Comparison of ENCODE assay signal across 8 cellular contexts in genomic region chr4:82561745-82562552, GRCh38. TPM values are rescaled to one million over a fixed set of nuclear protein-coding genes. Genes with fewer than 3 reads are reported as not detected.
DNase-seq lines count a peak whose midpoint lies in the region; ATAC-seq lines count a peak whose summit lies in the region.

TMEM150C (minus strand) TSS chr4:82561988; CDS start chr4:82504657, 57,331 bp downstream.

- peak within 1 kb of the TSS; percentile 70 for H3K4me3 Mint-ChIP-seq in activated CD4-positive, alpha-beta T cell treated with anti-CD3 and anti-CD28 coated beads, Interleukin-2, amount 10 ng/mL, durations not matched to agents 7 days and 5 days

- peak; percentile 79 for ATAC-seq in left lobe of liver
- no peak for ATAC-seq in HG02870 (IDR thresholded peaks at IDR 0.05; ENCODE audit: unreplicated experiment)

- POLR2A ChIA-PET in activated CD4-positive, alpha-beta T cell treated with anti-CD3 and anti-CD28 coated beads, Interleukin-2, amount 10 ng/mL, durations not matched to agents 7 days and 5 days (lab: Charles Lee) = no interaction called here

- peaks cover 7 to 15% of the 10 kb centered on the region in 2 donors for H3K27me3 ChIP-seq in stomach smooth muscle (ENCODE audit: control insufficient read depth in 1 of 2, insufficient read depth in 2 of 2, low read length in 2 of 2)

- peaks cover 6% of the 10 kb centered on the region for H3K36me3 Mint-ChIP-seq in activated CD4-positive, alpha-beta T cell treated with anti-CD3 and anti-CD28 coated beads, Interleukin-2, amount 10 ng/mL, durations not matched to agents 7 days and 5 days (ENCODE audit: low read depth)

- no peak within 1 kb of the TSS for H3K9ac ChIP-seq in stomach smooth muscle (ENCODE audit: low read length in 2 of 2)

- DNase-seq in activated CD4-positive, alpha-beta T cell treated with anti-CD3 and anti-CD28 coated beads, Interleukin-2, amount 10 ng/mL, durations not matched to agents 7 days and 5 days = no peak
- no peak for DNase-seq in activated CD4-positive, alpha-beta T cell treated with anti-CD3 and anti-CD28 coated beads, Interleukin-2, amount 50 U/mL, for 4 hours
- DNase-seq in NCI-H510A (lab: John Stamatoyannopoulos, UW) (peak; percentile 36), cerebellar cortex (ENCODE audit: low spot score) (peak; percentile 14), left lobe of liver (ENCODE audit: low spot score) (peak; percentile 58), dedifferentiated amniotic fluid mesenchymal stem cell (ENCODE audit: extremely low spot score) (no peak)

- H3K27ac ChIP-seq in stomach smooth muscle (ENCODE audit: low read length) = no peak within 1 kb of the TSS

- no peaks in the 10 kb centered on the region for H3K9me3 ChIP-seq in stomach smooth muscle (ENCODE audit: control insufficient read depth in 2 of 2, low read length in 2 of 2)

- H3K36me3 ChIP-seq in stomach smooth muscle (ENCODE audit: control insufficient read depth in 2 of 2, insufficient read depth in 2 of 2, low read length in 2 of 2) = no peaks in the 10 kb centered on the region

- no peaks in the 10 kb centered on the region for H3K9me3 Mint-ChIP-seq in activated CD4-positive, alpha-beta T cell treated with anti-CD3 and anti-CD28 coated beads, Interleukin-2, amount 10 ng/mL, durations not matched to agents 7 days and 5 days

- H3K27me3 Mint-ChIP-seq in activated CD4-positive, alpha-beta T cell treated with anti-CD3 and anti-CD28 coated beads, Interleukin-2, amount 10 ng/mL, durations not matched to agents 7 days and 5 days = peaks cover 64% of the 10 kb centered on the region

- H3K4me1 Mint-ChIP-seq in activated CD4-positive, alpha-beta T cell treated with anti-CD3 and anti-CD28 coated beads, Interleukin-2, amount 10 ng/mL, durations not matched to agents 7 days and 5 days = peaks cover 10% of the 10 kb centered on the region

- CTCF ChIA-PET in activated CD4-positive, alpha-beta T cell treated with anti-CD3 and anti-CD28 coated beads, Interleukin-2, amount 10 ng/mL, durations not matched to agents 7 days and 5 days (lab: Charles Lee) = no interaction called here

- H3K4me3 ChIP-seq in stomach smooth muscle (ENCODE audit: low read length in 2 of 2) = peak within 1 kb of the TSS; percentile 66 to 67

- H3K4me1 ChIP-seq in stomach smooth muscle (ENCODE audit: control insufficient read depth, insufficient read depth, low read length) = peaks cover 3% of the 10 kb centered on the region

- H3K27ac Mint-ChIP-seq in activated CD4-positive, alpha-beta T cell treated with anti-CD3 and anti-CD28 coated beads, Interleukin-2, amount 10 ng/mL, durations not matched to agents 7 days and 5 days = no peak within 1 kb of the TSS

RNA-seq across cellular contexts. Expression of gene TMEM150C, which starts in this region (rescaled TPM):
- not detected for total RNA-seq in activated CD4-positive, alpha-beta T cell treated with anti-CD3 and anti-CD28 coated beads, Interleukin-2, amount 10 ng/mL, durations not matched to agents 7 days and 5 days
- total RNA-seq in left lobe of liver = 8.1 TPM

Comparison
In these comparisons a context has a peak if more than half of its experiments do, and no peak if none do; other contexts are left out.
1. DNase-seq: peak in NCI-H510A (single experiment), cerebellar cortex (single experiment) and left lobe of liver (single experiment); none in activated CD4-positive, alpha-beta T cell treated with anti-CD3 and anti-CD28 coated beads, Interleukin-2, amount 10 ng/mL, durations not matched to agents 7 days and 5 days (single experiment), activated CD4-positive, alpha-beta T cell treated with anti-CD3 and anti-CD28 coated beads, Interleukin-2, amount 50 U/mL, for 4 hours (0 of 2) and dedifferentiated amniotic fluid mesenchymal stem cell (single experiment).